15 cellular contexts compared by ENCODE assay signal in the genomic region with DNA sequence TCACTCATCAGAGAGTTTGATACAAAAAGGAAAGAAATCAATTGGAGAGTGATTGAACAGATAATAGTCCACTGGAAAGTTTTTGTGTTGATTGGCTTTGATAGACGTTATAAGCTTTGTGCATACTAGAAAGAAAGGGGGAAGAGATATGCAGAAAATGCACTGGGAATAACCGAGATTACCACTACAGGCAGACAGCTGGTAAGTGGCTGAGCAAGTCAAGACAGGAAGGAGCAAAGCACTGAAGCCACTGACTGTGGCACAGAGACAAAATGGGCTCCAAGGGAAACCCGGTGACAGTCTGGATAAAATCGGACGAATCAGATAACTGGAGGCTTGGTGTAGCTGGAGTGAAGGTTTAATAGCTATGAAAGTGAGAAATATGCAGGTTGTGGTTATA.
A peak's percentile ranks its signal among the peaks of the same experiment; 100 is the strongest.
DNase-seq lines count a peak whose midpoint lies in the region; ATAC-seq, FAIRE-seq and TF ChIP-seq lines count a peak whose summit lies in the region.
"Had no signal": no experiment of that assay in that cellular context is flagged by ENCODE, and none has a peak within 500 bp of the region (broad histone marks: within the 10 kb centered on the region; RNA-seq: fewer than 3 reads in every experiment).

No MANE protein-coding gene starts in this region.

- no peaks in the 10 kb centered on the region for H3K36me3 ChIP-seq in mammary epithelial cell (ENCODE audit: insufficient read depth, low read length)
- no peaks in the 10 kb centered on the region for H3K36me3 ChIP-seq in keratinocyte (ENCODE audit: control insufficient read depth in 2 of 2, extremely low read depth in 1 of 2, insufficient read depth in 2 of 2, low read length in 2 of 2)
- no peaks in the 10 kb centered on the region for H3K36me3 ChIP-seq in smooth muscle cell (ENCODE audit: low read depth)
- H3K36me3 ChIP-seq in gastrocnemius medialis, result no peaks in the 10 kb centered on the region

- no peaks in the 10 kb centered on the region for H3K27me3 ChIP-seq in mammary epithelial cell (ENCODE audit: insufficient read depth, low read length)
- no peaks in the 10 kb centered on the region for H3K27me3 ChIP-seq in keratinocyte (ENCODE audit: control insufficient read depth, extremely low read depth, insufficient read depth, low read length)
- H3K27me3 ChIP-seq in smooth muscle cell (ENCODE audit: low read depth), result no peaks in the 10 kb centered on the region
- no peaks in the 10 kb centered on the region for H3K27me3 ChIP-seq in gastrocnemius medialis

- H3K9me1 ChIP-seq in keratinocyte (ENCODE audit: control insufficient read depth, extremely low read depth, insufficient read depth, low read length), result no peaks in the 10 kb centered on the region

- FAIRE-seq in keratinocyte (lab: Jason Lieb, UNC), result peak; percentile 81
- FAIRE-seq: RCC 7860 had no signal

- in situ Hi-C loops in mammary epithelial cell (cut with MboI; ENCODE audit: low sequenced_read_pairs in 2 of 2), result no loop called here
- in situ Hi-C loops in gastrocnemius medialis (cut with MboI; ENCODE audit: low sequenced_read_pairs in 4 of 4), result no loop called here

- H3K9ac ChIP-seq in mammary epithelial cell (ENCODE audit: insufficient read depth, low read length) (no peak overlapping the region), keratinocyte (ENCODE audit: control insufficient read depth, extremely low read depth, insufficient read depth, low read length) (no peak overlapping the region), smooth muscle cell (ENCODE audit: low read depth) (no peak overlapping the region)

- TF ChIP-seq CTCF in mammary epithelial cell (conservative IDR thresholded peaks at IDR 0.05 in 1 of 2, IDR thresholded peaks at IDR 0.05 in 1 of 2; ENCODE audit: extremely low read depth in 1 of 2, insufficient read depth in 1 of 2, low read depth in 1 of 2, low read length in 2 of 2) (no peak), MCF 10A (IDR thresholded peaks at IDR 0.05; ENCODE audit: unreplicated experiment) (no peak), keratinocyte (optimal IDR thresholded peaks at IDR 0.05 in 1 of 3, IDR thresholded peaks at IDR 0.05 in 1 of 3, conservative IDR thresholded peaks at IDR 0.05 in 1 of 3; ENCODE audit: extremely low read depth in 1 of 3, insufficient read depth in 2 of 3, low read length in 3 of 3) (no peak), smooth muscle cell (IDR thresholded peaks at IDR 0.05; ENCODE audit: borderline replicate concordance, insufficient read depth, poor library complexity, severe bottlenecking) (no peak), gastrocnemius medialis (IDR thresholded peaks at IDR 0.05 in 4 of 5, conservative IDR thresholded peaks at IDR 0.05 in 1 of 5) (no peak)

- H3K9me3 ChIP-seq in mammary epithelial cell (replicated peaks; ENCODE audit: insufficient read depth, low read length) (no peaks in the 10 kb centered on the region), keratinocyte (ENCODE audit: control insufficient read depth, low read depth, low read length) (no peaks in the 10 kb centered on the region), smooth muscle cell (replicated peaks; ENCODE audit: low read depth) (no peaks in the 10 kb centered on the region), gastrocnemius medialis (no peaks in the 10 kb centered on the region)
- H3K9me3 ChIP-seq: Caco-2 had no signal

- H3K79me2 ChIP-seq in mammary epithelial cell (ENCODE audit: insufficient read depth, low read length) (no peaks in the 10 kb centered on the region), keratinocyte (ENCODE audit: control insufficient read depth, insufficient read depth, low read length) (no peaks in the 10 kb centered on the region), smooth muscle cell (ENCODE audit: low read depth) (no peaks in the 10 kb centered on the region)

- CTCF ChIA-PET in mammary epithelial cell (lab: Charles Lee; ENCODE audit: low non-redundant PET), result no interaction called here
- CTCF ChIA-PET in MCF 10A (lab: Yijun Ruan, JAX), result interaction anchor here (0.7 kb wide), 1 partner anchor 52 kb away, joined by 3 read pairs; no protein-coding TSS in a partner anchor

- WGBS in mammary epithelial cell (ENCODE audit: low coverage, missing lambda C conversion rate), result 20% methylated on average over 5 of the region's 5 CpGs
- WGBS in smooth muscle cell (ENCODE audit: low lambda C conversion rate), result 62% methylated on average over 5 of the region's 5 CpGs

- H3K4me1 ChIP-seq in mammary epithelial cell (ENCODE audit: insufficient read depth, low read length) (peaks cover 4% of the 10 kb centered on the region), keratinocyte (ENCODE audit: control insufficient read depth, extremely low read depth, insufficient read depth, low read length) (no peaks in the 10 kb centered on the region), smooth muscle cell (ENCODE audit: low read depth) (peaks cover 13% of the 10 kb centered on the region), gastrocnemius medialis (no peaks in the 10 kb centered on the region)
- H3K4me1 ChIP-seq: Caco-2 had no signal

- POLR2A ChIA-PET in MCF 10A (lab: Yijun Ruan, JAX), result no interaction called here

- no peak overlapping the region for H3K27ac ChIP-seq in mammary epithelial cell (ENCODE audit: insufficient read depth, low read depth, low read length)
- H3K27ac ChIP-seq in keratinocyte (ENCODE audit: control insufficient read depth, insufficient read depth, low read length), result no peak overlapping the region
- no peak overlapping the region for H3K27ac ChIP-seq in smooth muscle cell (ENCODE audit: low read depth)
- H3K27ac ChIP-seq in gastrocnemius medialis, result no peak overlapping the region

- peaks cover 12% of the 10 kb centered on the region for H3K4me1 Mint-ChIP-seq in MCF 10A (ENCODE audit: insufficient read depth, unreplicated experiment)

- no peak overlapping the region for H3K27ac Mint-ChIP-seq in MCF 10A (ENCODE audit: low read depth, unreplicated experiment)
- H3K27ac Mint-ChIP-seq: CD4-positive, alpha-beta T cell had no signal

- H2AFZ ChIP-seq in mammary epithelial cell (ENCODE audit: low read depth, low read length), result peak overlapping the region; percentile 76
- H2AFZ ChIP-seq in keratinocyte (ENCODE audit: control insufficient read depth, low read length), result peak overlapping the region; percentile 81
- H2AFZ ChIP-seq in smooth muscle cell (ENCODE audit: low read depth), result peak overlapping the region; percentile 30

- intact Hi-C loops in mammary epithelial cell (cut with micrococcal nuclease) (no loop called here), MCF 10A (cut with micrococcal nuclease) (loop anchor here (10.0 kb wide), 1 partner anchor 141 kb away; no protein-coding TSS in a partner anchor), gastrocnemius medialis (cut with DNase I; ENCODE audit: low total_unique reads) (no loop called here)

- TF ChIP-seq POLR2A in gastrocnemius medialis (IDR thresholded peaks at IDR 0.05), result no peak

- ATAC-seq in SK-N-SH treated with all-trans-retinoic acid at 6 μM for 48 hours (0 out of 3 replicates have a peak, but pooled peaks have one; percentile 13), GM21390 (IDR thresholded peaks at IDR 0.05; ENCODE audit: unreplicated experiment) (no peak), gastrocnemius medialis (no peak)
- ATAC-seq: Right ventricle myocardium inferior had no signal

- H3K4me2 ChIP-seq in mammary epithelial cell (ENCODE audit: insufficient read depth, low read depth, low read length) (no peak overlapping the region), keratinocyte (ENCODE audit: control insufficient read depth, extremely low read depth, insufficient read depth, low read depth, low read length) (peak overlapping the region; percentile 38), smooth muscle cell (no peak overlapping the region)

- H3K27me3 Mint-ChIP-seq in MCF 10A (ENCODE audit: insufficient read depth, unreplicated experiment), result no peaks in the 10 kb centered on the region
- H3K27me3 Mint-ChIP-seq: CD4-positive, alpha-beta T cell had no signal

- no peaks in the 10 kb centered on the region for H3K9me3 Mint-ChIP-seq in MCF 10A (ENCODE audit: unreplicated experiment)
- H3K9me3 Mint-ChIP-seq: CD4-positive, alpha-beta T cell had no signal

- dilution Hi-C loops in mammary epithelial cell (cut with HindIII; ENCODE audit: low sequenced_read_pairs), result no loop called here
- dilution Hi-C loops in keratinocyte (cut with MboI; ENCODE audit: extremely low pct_ligation_motif_present, low sequenced_read_pairs), result no loop called here

- H4K20me1 ChIP-seq in mammary epithelial cell (ENCODE audit: insufficient read depth, low read length), result no peaks in the 10 kb centered on the region
- no peaks in the 10 kb centered on the region for H4K20me1 ChIP-seq in keratinocyte (ENCODE audit: control insufficient read depth, extremely low read depth, insufficient read depth, low read length)
- no peaks in the 10 kb centered on the region for H4K20me1 ChIP-seq in smooth muscle cell (ENCODE audit: low read depth)

- no peak overlapping the region for H3K4me3 Mint-ChIP-seq in MCF 10A (ENCODE audit: unreplicated experiment)
- H3K4me3 Mint-ChIP-seq: CD4-positive, alpha-beta T cell had no signal

- no peaks in the 10 kb centered on the region for H3F3A ChIP-seq in smooth muscle cell (ENCODE audit: low read depth)

- BruUV-seq in mammary epithelial cell (replicated peaks; lab: Mats Ljungman, UMichigan) (no TSS peak), MCF 10A (replicated peaks; lab: Mats Ljungman, UMichigan) (no TSS peak)

- H3K4me3 ChIP-seq in mammary epithelial cell (replicated peaks in 1 of 3; ENCODE audit: insufficient read depth in 1 of 3, low read depth in 2 of 3, low read length in 3 of 3) (no peak overlapping the region), keratinocyte (ENCODE audit: control insufficient read depth in 2 of 3, extremely low read depth in 1 of 3, insufficient read depth in 2 of 3, low read depth in 1 of 3, low read length in 3 of 3) (no peak overlapping the region), smooth muscle cell (no peak overlapping the region), gastrocnemius medialis (no peak overlapping the region)

- DNase-seq in mammary epithelial cell (peak; percentile 26), MCF 10A (ENCODE audit: unreplicated experiment) (no peak), keratinocyte (ENCODE audit: low read depth, low spot score) (no peak), smooth muscle cell (lab: John Stamatoyannopoulos, UW; ENCODE audit: unreplicated experiment) (no peak), NOMO-1 (lab: John Stamatoyannopoulos, UW; ENCODE audit: unreplicated experiment in 2 of 2) (no peak), gastrocnemius medialis (no peak)
- DNase-seq: Caco-2; CD4-positive, alpha-beta T cell; NCI-H1105 treated with DMSO at 0.1 percent for 48 hours; NCI-H1694 treated with DMSO at 0.1 percent for 48 hours; NCI-H526 had no signal

- no peaks in the 10 kb centered on the region for H3K36me3 Mint-ChIP-seq in MCF 10A (ENCODE audit: insufficient read depth, unreplicated experiment)

Comparison
In these comparisons a context has a peak if more than half of its experiments do, and no peak if none do; other contexts are left out.
1. H2AFZ ChIP-seq: peak in every context shown above with its lines; median percentile 81 in keratinocyte; 76 in mammary epithelial cell; 30 in smooth muscle cell.